19 cellular contexts compared by ENCODE assay signal in genomic region chr22:33772793-33773192, GRCh38.
"Had no signal": no experiment of that assay in that cellular context is flagged by ENCODE, and none has a peak within 500 bp of the region (broad histone marks: within the 10 kb centered on the region; RNA-seq: fewer than 3 reads in every experiment).

No MANE protein-coding gene starts in this region.

- DNase-seq: KBM-7, MG63, NCI-H1092, NCI-H1105 treated with DMSO at 0.1 percent for 48 hours, NCI-H1417 treated with DMSO at 0.1 percent for 48 hours, NCI-H146, NCI-H1694 treated with DMSO at 0.1 percent for 48 hours, NCI-H1930, NCI-H2081, NCI-H2107, NCI-H2227 treated with DMSO at 0.1 percent for 48 hours, NCI-H446, NCI-H510A, NCI-H524 treated with DMSO at 0.1 percent for 48 hours, NCI-H69, NCI-H774, Right ventricle myocardium superior, RPMI8226 had no signal

- H3K27ac ChIP-seq: HL-60 had no signal

- H3K9me3 ChIP-seq: MG63 had no signal

- H3K36me3 ChIP-seq: MG63 had no signal

- H3K27me3 ChIP-seq: MG63 had no signal

- H3K4me3 ChIP-seq: MG63 had no signal
